1 cellular context compared by ENCODE assay signal in genomic region chr4:1776521-1777161, GRCh38.
TF ChIP-seq lines count a peak whose summit lies in the region.

No MANE protein-coding gene starts in this region.

TF ChIP-seq in HepG2, 621 proteins besides CTCF, POLR2A, EP300 and RAD21 (continued from another document and continues in another):
- peak; percentile 80 for TF ChIP-seq NRL (CRISPR knock-in tag; IDR thresholded peaks at IDR 0.05; ENCODE audit: borderline replicate concordance)
- TF ChIP-seq U2AF1 (optimal IDR thresholded peaks at IDR 0.05; ENCODE audit: low read depth, low read length) = no peak
- no peak; the same call in 1 of the 2 replicates for TF ChIP-seq CSRNP1 (CRISPR knock-in tag; IDR thresholded peaks at IDR 0.05)
- no peak for TF ChIP-seq MBNL3 (CRISPR knock-in tag; conservative IDR thresholded peaks at IDR 0.05)
- peak; percentile 49 for TF ChIP-seq KAT8 (CRISPR knock-in tag; IDR thresholded peaks at IDR 0.05)
- TF ChIP-seq ZUFSP (CRISPR knock-in tag; IDR thresholded peaks at IDR 0.05; ENCODE audit: borderline replicate concordance) = no peak
- TF ChIP-seq ZFP1 (CRISPR knock-in tag; IDR thresholded peaks at IDR 0.05) = no peak
- TF ChIP-seq SNAPC5 (CRISPR knock-in tag; IDR thresholded peaks at IDR 0.05; ENCODE audit: borderline replicate concordance) = peak; percentile 49; the same call in 1 of the 2 replicates
- TF ChIP-seq NR3C1 (CRISPR knock-in tag; IDR thresholded peaks at IDR 0.05) = no peak
- TF ChIP-seq KMT2B (CRISPR knock-in tag; IDR thresholded peaks at IDR 0.05) = peak; percentile 40; the same call in 1 of the 2 replicates
- TF ChIP-seq ZC3H4 (CRISPR knock-in tag; IDR thresholded peaks at IDR 0.05; ENCODE audit: borderline replicate concordance) = 0 out of 2 replicates have a peak, but pooled peaks have one; percentile 49
- no peak for TF ChIP-seq ZBTB8A (CRISPR knock-in tag; IDR thresholded peaks at IDR 0.05; ENCODE audit: borderline replicate concordance, low read depth)
- no peak for TF ChIP-seq ZNF354B (CRISPR knock-in tag; IDR thresholded peaks at IDR 0.05)
- peak; percentile 72; the same call in 1 of the 2 replicates for TF ChIP-seq BORCS8-MEF2B (CRISPR knock-in tag; IDR thresholded peaks at IDR 0.05)
- no peak for TF ChIP-seq HINFP (CRISPR knock-in tag; IDR thresholded peaks at IDR 0.05; ENCODE audit: low read depth)
- no peak for TF ChIP-seq ATM (IDR thresholded peaks at IDR 0.05; ENCODE audit: borderline replicate concordance)
- TF ChIP-seq NFE2L2 (IDR thresholded peaks at IDR 0.05; ENCODE audit: low read length) = no peak
- TF ChIP-seq ZNF768 (CRISPR knock-in tag; IDR thresholded peaks at IDR 0.05) = peak; percentile 35; the same call in 1 of the 2 replicates
- TF ChIP-seq CENPX (CRISPR knock-in tag; IDR thresholded peaks at IDR 0.05) = no peak
- TF ChIP-seq TCF7L2 (IDR thresholded peaks at IDR 0.05; ENCODE audit: low read depth, low read length) = no peak
- no peak; the same call in 1 of the 2 replicates for TF ChIP-seq ZNF275 (CRISPR knock-in tag; IDR thresholded peaks at IDR 0.05; ENCODE audit: borderline replicate concordance)
- peak; percentile 79 for TF ChIP-seq ZNF280B (CRISPR knock-in tag; IDR thresholded peaks at IDR 0.05; ENCODE audit: borderline replicate concordance)
- no peak for TF ChIP-seq SRSF9 (IDR thresholded peaks at IDR 0.05; ENCODE audit: borderline replicate concordance, insufficient read depth, low read depth, low read length, poor library complexity, severe bottlenecking)
- no peak for TF ChIP-seq KIAA2018 (CRISPR knock-in tag; IDR thresholded peaks at IDR 0.05; ENCODE audit: borderline replicate concordance)
- no peak for TF ChIP-seq HOXA7 (CRISPR knock-in tag; IDR thresholded peaks at IDR 0.05)
- no peak for TF ChIP-seq ZFP91 (CRISPR knock-in tag; IDR thresholded peaks at IDR 0.05; ENCODE audit: borderline replicate concordance)
- TF ChIP-seq RELA (CRISPR knock-in tag; IDR thresholded peaks at IDR 0.05) = no peak
- TF ChIP-seq SP140L (CRISPR knock-in tag; IDR thresholded peaks at IDR 0.05; ENCODE audit: borderline replicate concordance) = no peak
- no peak for TF ChIP-seq TOE1 (CRISPR knock-in tag; IDR thresholded peaks at IDR 0.05)
- no peak for TF ChIP-seq DBP (CRISPR knock-in tag; IDR thresholded peaks at IDR 0.05; ENCODE audit: not compliant biosample characterization)
- no peak for TF ChIP-seq ZNF790 (CRISPR knock-in tag; IDR thresholded peaks at IDR 0.05; ENCODE audit: borderline replicate concordance)
- 0 out of 2 replicates have a peak, but pooled peaks have one; percentile 60 for TF ChIP-seq ZNF639 (CRISPR knock-in tag; conservative IDR thresholded peaks at IDR 0.05)
- TF ChIP-seq TMF1 (CRISPR knock-in tag; IDR thresholded peaks at IDR 0.05; ENCODE audit: low read depth) = no peak
- TF ChIP-seq NCOA2 (CRISPR knock-in tag; IDR thresholded peaks at IDR 0.05) = peak; percentile 67; the same call in 1 of the 2 replicates
- peak; percentile 68 for TF ChIP-seq YY1 (IDR thresholded peaks at IDR 0.05; ENCODE audit: insufficient read depth, insufficient replicate concordance, low read depth, low read length)
- no peak; the same call in 1 of the 2 replicates for TF ChIP-seq MIXL1 (CRISPR knock-in tag; IDR thresholded peaks at IDR 0.05)
- TF ChIP-seq SNAPC2 (CRISPR knock-in tag; IDR thresholded peaks at IDR 0.05) = 0 out of 2 replicates have a peak, but pooled peaks have one; percentile 29
- TF ChIP-seq TFDP1 (CRISPR knock-in tag; IDR thresholded peaks at IDR 0.05; ENCODE audit: borderline replicate concordance) = peak; percentile 47; the same call in 1 of the 2 replicates
